12 cellular contexts compared by ENCODE assay signal in the genomic region with DNA sequence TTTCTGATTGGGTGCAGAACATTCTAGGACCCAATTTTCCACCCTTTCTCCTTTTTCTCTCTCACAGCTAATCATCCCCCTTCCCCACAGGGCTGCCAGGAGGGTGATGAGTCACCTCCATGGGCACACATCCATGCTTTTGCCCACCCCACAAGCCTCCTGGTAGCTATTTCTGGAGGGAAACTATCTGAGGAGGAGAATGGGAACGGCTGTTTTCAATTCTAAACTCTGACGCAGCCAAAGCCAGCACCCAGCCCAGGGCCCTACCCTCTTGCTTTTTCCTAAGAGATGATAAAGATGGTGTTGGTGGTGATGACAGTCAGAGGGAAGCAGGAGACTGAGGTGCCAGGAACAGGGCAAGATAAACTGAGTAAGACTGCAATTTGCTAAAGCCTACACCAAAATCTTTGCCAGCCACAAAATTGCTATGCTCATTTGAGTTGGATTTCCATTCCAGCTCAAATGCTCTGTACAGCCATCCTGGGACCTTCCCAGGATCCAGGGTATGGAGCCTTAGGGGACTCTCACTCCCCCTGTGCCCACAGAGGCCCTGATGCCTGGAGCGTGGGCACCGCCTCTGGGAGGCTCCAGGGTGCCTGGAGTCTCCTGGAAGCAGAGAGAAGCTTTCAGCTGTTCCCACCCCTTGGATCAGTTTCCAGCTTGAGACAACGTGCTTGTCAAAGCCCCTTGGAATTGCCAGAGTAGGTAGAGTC.
DNase-seq lines count a peak whose midpoint lies in the region; TF ChIP-seq lines count a peak whose summit lies in the region.
"Had no signal": no experiment of that assay in that cellular context is flagged by ENCODE, and none has a peak within 500 bp of the region (broad histone marks: within the 10 kb centered on the region; RNA-seq: fewer than 3 reads in every experiment).

No MANE protein-coding gene starts in this region.

- H3K4me3 Mint-ChIP-seq in osteocyte (ENCODE audit: unreplicated experiment): no peak overlapping the region
- no peak overlapping the region for H3K4me3 Mint-ChIP-seq in nephron progenitor cell
- H3K4me3 Mint-ChIP-seq: naive B cell had no signal

- no peaks in the 10 kb centered on the region for H3K36me3 ChIP-seq in NT2/D1 (ENCODE audit: insufficient read depth, insufficient read length, low read length)

- peaks cover 17% of the 10 kb centered on the region; the same call in 1 of the 2 replicates for H3K9me3 ChIP-seq in NT2/D1 (ENCODE audit: insufficient read depth, low read length)

- H3K36me3 Mint-ChIP-seq in osteocyte (ENCODE audit: unreplicated experiment): no peaks in the 10 kb centered on the region
- H3K36me3 Mint-ChIP-seq in nephron progenitor cell (ENCODE audit: low read depth): no peaks in the 10 kb centered on the region
- H3K36me3 Mint-ChIP-seq: naive B cell had no signal

- peak overlapping the region; percentile 86 for H3K9ac ChIP-seq in NT2/D1 (ENCODE audit: insufficient read length, low read depth)

- H3K27me3 ChIP-seq in NT2/D1 (ENCODE audit: insufficient read depth, insufficient read length): no peaks in the 10 kb centered on the region

- peak overlapping the region; percentile 45 for H3K4me3 ChIP-seq in NT2/D1 (ENCODE audit: insufficient read length, low read depth)

- no peaks in the 10 kb centered on the region for H3K27me3 Mint-ChIP-seq in osteocyte (ENCODE audit: unreplicated experiment)
- H3K27me3 Mint-ChIP-seq in nephron progenitor cell (ENCODE audit: low read depth, poor library complexity): peaks cover 16% of the 10 kb centered on the region

- peaks cover 10% of the 10 kb centered on the region for H3K4me1 ChIP-seq in NT2/D1 (ENCODE audit: insufficient read depth, insufficient read length)

- H3K27ac Mint-ChIP-seq in osteocyte (ENCODE audit: unreplicated experiment) (peak overlapping the region; percentile 78), nephron progenitor cell (no peak overlapping the region)

- DNase-seq in GM03348 (ENCODE audit: low spot score): peak; percentile 63
- DNase-seq in NT2/D1 (ENCODE audit: low read depth, low spot score): no peak
- peak; percentile 42 for DNase-seq in fibroblast of the conjunctiva (ENCODE audit: low read depth)
- no peak for DNase-seq in osteocyte (ENCODE audit: extremely low spot score, unreplicated experiment)
- no peak for DNase-seq in stimulated activated CD4-positive, alpha-beta T cell treated with anti-CD3 and anti-CD28 coated beads, Interleukin-2, amount 100 ng/mL, for 24 hours
- no peak for DNase-seq in activated CD4-positive, alpha-beta T cell treated with anti-CD3 and anti-CD28 coated beads, Interleukin-2, amount 50 U/mL, for 1 hour
- no peak for DNase-seq in HEK293T (ENCODE audit: extremely low spot score)
- no peak for DNase-seq in nephron progenitor cell
- DNase-seq: amniotic stem cell; naive B cell; NCI-H1436 treated with DMSO at 0.1 percent for 48 hours; NK-92 treated with Interleukin-12 subunit alpha and Interleukin-12 subunit beta, amount 100 ng/mL, for 24 hours had no signal

- POLR2A ChIA-PET in HEK293T (lab: Yijun Ruan, JAX): no interaction called here

- no peak for TF ChIP-seq CTCF in osteocyte (IDR thresholded peaks at IDR 0.05)
- TF ChIP-seq CTCF in nephron progenitor cell (IDR thresholded peaks at IDR 0.05): no peak

- CTCF ChIA-PET in HEK293T (lab: Yijun Ruan, JAX): no interaction called here

- H3K9me3 Mint-ChIP-seq in osteocyte (ENCODE audit: unreplicated experiment) (no peaks in the 10 kb centered on the region), nephron progenitor cell (no peaks in the 10 kb centered on the region)

- H3K4me1 Mint-ChIP-seq in osteocyte (ENCODE audit: unreplicated experiment) (peaks cover 36% of the 10 kb centered on the region), nephron progenitor cell (peaks cover 84% of the 10 kb centered on the region)
- H3K4me1 Mint-ChIP-seq: naive B cell had no signal

TF ChIP-seq in HEK293T, 16 proteins besides CTCF, POLR2A, EP300 and RAD21:
- TF ChIP-seq ARNT (IDR thresholded peaks at IDR 0.05) (no peak), ZNF384 (IDR thresholded peaks at IDR 0.05) (no peak), HDGF (IDR thresholded peaks at IDR 0.05; ENCODE audit: borderline replicate concordance) (no peak), FOXA1 (IDR thresholded peaks at IDR 0.05) (no peak), FOXM1 (IDR thresholded peaks at IDR 0.05; ENCODE audit: borderline replicate concordance) (no peak), SUZ12 (IDR thresholded peaks at IDR 0.05) (no peak), ELF4 (IDR thresholded peaks at IDR 0.05) (no peak), CTBP1 (IDR thresholded peaks at IDR 0.05; ENCODE audit: borderline replicate concordance) (no peak), BHLHE40 (IDR thresholded peaks at IDR 0.05; ENCODE audit: borderline replicate concordance) (no peak), SP1 (IDR thresholded peaks at IDR 0.05) (no peak), FOXK2 (IDR thresholded peaks at IDR 0.05) (no peak), L3MBTL2 (conservative IDR thresholded peaks at IDR 0.05) (no peak), TARDBP (IDR thresholded peaks at IDR 0.05) (no peak), NFRKB (IDR thresholded peaks at IDR 0.05) (no peak), LEF1 (IDR thresholded peaks at IDR 0.05; ENCODE audit: borderline replicate concordance) (no peak)
- TF ChIP-seq, protein P1, sequence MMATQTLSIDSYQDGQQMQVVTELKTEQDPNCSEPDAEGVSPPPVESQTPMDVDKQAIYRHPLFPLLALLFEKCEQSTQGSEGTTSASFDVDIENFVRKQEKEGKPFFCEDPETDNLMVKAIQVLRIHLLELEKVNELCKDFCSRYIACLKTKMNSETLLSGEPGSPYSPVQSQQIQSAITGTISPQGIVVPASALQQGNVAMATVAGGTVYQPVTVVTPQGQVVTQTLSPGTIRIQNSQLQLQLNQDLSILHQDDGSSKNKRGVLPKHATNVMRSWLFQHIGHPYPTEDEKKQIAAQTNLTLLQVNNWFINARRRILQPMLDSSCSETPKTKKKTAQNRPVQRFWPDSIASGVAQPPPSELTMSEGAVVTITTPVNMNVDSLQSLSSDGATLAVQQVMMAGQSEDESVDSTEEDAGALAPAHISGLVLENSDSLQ (IDR thresholded peaks at IDR 0.05): no peak

Comparison
In these comparisons a context has a peak if more than half of its experiments do, and no peak if none do; other contexts are left out.
1. DNase-seq: peak in GM03348 (single experiment) and fibroblast of the conjunctiva (single experiment); none in NT2/D1 (single experiment), osteocyte (single experiment), stimulated activated CD4-positive, alpha-beta T cell treated with anti-CD3 and anti-CD28 coated beads, Interleukin-2, amount 100 ng/mL, for 24 hours (0 of 2), activated CD4-positive, alpha-beta T cell treated with anti-CD3 and anti-CD28 coated beads, Interleukin-2, amount 50 U/mL, for 1 hour (single experiment), HEK293T (single experiment) and nephron progenitor cell (single experiment).